ENCODE assay signal across 9 cellular contexts in genomic region chrX:23756165-23756564, GRCh38. TPM values are rescaled to one million over a fixed set of nuclear protein-coding genes. Genes with fewer than 3 reads are reported as not detected.
DNase-seq lines count a peak whose midpoint lies in the region; ATAC-seq, FAIRE-seq and TF ChIP-seq lines count a peak whose summit lies in the region.
"Had no signal": no experiment of that assay in that cellular context is flagged by ENCODE, and none has a peak within 500 bp of the region (broad histone marks: within the 10 kb centered on the region; RNA-seq: fewer than 3 reads in every experiment).

No MANE protein-coding gene starts in this region.

- H3K36me3 Mint-ChIP-seq in Caco-2 (ENCODE audit: insufficient read depth, unreplicated experiment): no peaks in the 10 kb centered on the region
- H3K36me3 Mint-ChIP-seq: activated naive CD8-positive, alpha-beta T cell had no signal

- H3K9me1 ChIP-seq in keratinocyte (ENCODE audit: control insufficient read depth, extremely low read depth, insufficient read depth, low read length): no peaks in the 10 kb centered on the region

- no peak overlapping the region for H2AFZ ChIP-seq in Karpas-422 (ENCODE audit: low read length)
- no peak overlapping the region for H2AFZ ChIP-seq in keratinocyte (ENCODE audit: control insufficient read depth, low read length)

- FAIRE-seq in keratinocyte (lab: Jason Lieb, UNC): peak; percentile 51

- H3K9me2 ChIP-seq in Karpas-422 (replicated peaks; ENCODE audit: insufficient read depth, low read length): no peaks in the 10 kb centered on the region

- H3K27ac ChIP-seq in Karpas-422 (ENCODE audit: low read length) (no peak overlapping the region), adrenal gland (no peak overlapping the region), keratinocyte (ENCODE audit: control insufficient read depth, insufficient read depth, low read length) (no peak overlapping the region)

- H3K4me3 Mint-ChIP-seq in Caco-2 (ENCODE audit: unreplicated experiment): no peak overlapping the region
- H3K4me3 Mint-ChIP-seq: activated naive CD8-positive, alpha-beta T cell had no signal

- H3K4me3 ChIP-seq in Caco-2 (ENCODE audit: low read depth, low read length): no peak overlapping the region
- no peak overlapping the region for H3K4me3 ChIP-seq in Karpas-422 (ENCODE audit: low read length)
- H3K4me3 ChIP-seq in adrenal gland: no peak overlapping the region
- no peak overlapping the region for H3K4me3 ChIP-seq in keratinocyte (ENCODE audit: control insufficient read depth in 2 of 3, extremely low read depth in 1 of 3, insufficient read depth in 2 of 3, low read depth in 1 of 3, low read length in 3 of 3)

- intact Hi-C loops in Caco-2 (cut with micrococcal nuclease; ENCODE audit: unreplicated experiment): no loop called here
- intact Hi-C loops in adrenal gland (cut with DNase I): no loop called here

- BruUV-seq in Caco-2 (replicated peaks; lab: Mats Ljungman, UMichigan): no TSS peak

- H3K4me1 Mint-ChIP-seq in Caco-2 (ENCODE audit: low read depth, unreplicated experiment): no peaks in the 10 kb centered on the region

- H3K9me3 ChIP-seq in Caco-2 (no peaks in the 10 kb centered on the region), Karpas-422 (ENCODE audit: low read length) (no peaks in the 10 kb centered on the region), adrenal gland (replicated peaks in 1 of 3) (no peaks in the 10 kb centered on the region), keratinocyte (ENCODE audit: control insufficient read depth, low read depth, low read length) (no peaks in the 10 kb centered on the region)

- H3K27ac Mint-ChIP-seq in Caco-2 (ENCODE audit: unreplicated experiment): no peak overlapping the region
- H3K27ac Mint-ChIP-seq: activated naive CD8-positive, alpha-beta T cell had no signal

- peak; percentile 52 for ATAC-seq in GM19455 (IDR thresholded peaks at IDR 0.05; ENCODE audit: unreplicated experiment)
- ATAC-seq in GM19328 (IDR thresholded peaks at IDR 0.05; ENCODE audit: unreplicated experiment): no peak

- WGBS in adrenal gland, 4 donors: 1 to 5% (median 3%) methylated on average over 4 of the region's 4 CpGs

- H4K20me1 ChIP-seq in Karpas-422 (ENCODE audit: insufficient read depth, low read depth, low read length) (no peaks in the 10 kb centered on the region), keratinocyte (ENCODE audit: control insufficient read depth, extremely low read depth, insufficient read depth, low read length) (no peaks in the 10 kb centered on the region)

- peak; percentile 36 to 37 for TF ChIP-seq CTCF in Caco-2 (IDR thresholded peaks at IDR 0.05; ENCODE audit: insufficient read depth in 1 of 2, low read depth in 1 of 2, low read length in 1 of 2, severe bottlenecking in 1 of 2, unreplicated experiment in 1 of 2)
- TF ChIP-seq CTCF in adrenal gland (IDR thresholded peaks at IDR 0.05): peak; percentile 51 to 63 (median 55)
- peak; percentile 49 to 65 (median 62) for TF ChIP-seq CTCF in keratinocyte (optimal IDR thresholded peaks at IDR 0.05 in 1 of 3, IDR thresholded peaks at IDR 0.05 in 1 of 3, conservative IDR thresholded peaks at IDR 0.05 in 1 of 3; ENCODE audit: extremely low read depth in 1 of 3, insufficient read depth in 2 of 3, low read length in 3 of 3)

- DNase-seq in Caco-2: peak; percentile 58 to 63
- DNase-seq in Karpas-422: peak; percentile 91
- DNase-seq in T follicular helper cell (ENCODE audit: low read depth): peak; percentile 43
- DNase-seq in adrenal gland: peak; percentile 51 to 79 (median 61)
- DNase-seq in keratinocyte (ENCODE audit: low read depth, low spot score): no peak
- DNase-seq in stimulated activated CD4-positive, alpha-beta T cell treated with anti-CD3 and anti-CD28 coated beads, Interleukin-4, amount 100 ng/mL, for 48 hours (ENCODE audit: low read depth in 2 of 2): peak; percentile 28 to 48

- H3K9ac ChIP-seq in Karpas-422 (ENCODE audit: low read length) (no peak overlapping the region), keratinocyte (ENCODE audit: control insufficient read depth, extremely low read depth, insufficient read depth, low read length) (no peak overlapping the region)

- no peak overlapping the region for H3K4me2 ChIP-seq in Karpas-422 (ENCODE audit: low read depth, low read length, poor library complexity, severe bottlenecking)
- H3K4me2 ChIP-seq in keratinocyte (ENCODE audit: control insufficient read depth, extremely low read depth, insufficient read depth, low read depth, low read length): no peak overlapping the region

- dilution Hi-C loops in keratinocyte (cut with MboI; ENCODE audit: extremely low pct_ligation_motif_present, low sequenced_read_pairs): no loop called here

- H3K27me3 Mint-ChIP-seq in Caco-2 (ENCODE audit: insufficient read depth, unreplicated experiment): no peaks in the 10 kb centered on the region
- H3K27me3 Mint-ChIP-seq: activated naive CD8-positive, alpha-beta T cell had no signal

- H3K79me2 ChIP-seq in Karpas-422 (ENCODE audit: low read length) (no peaks in the 10 kb centered on the region), keratinocyte (ENCODE audit: control insufficient read depth, insufficient read depth, low read length) (no peaks in the 10 kb centered on the region)

- TF ChIP-seq POLR2A in adrenal gland (IDR thresholded peaks at IDR 0.05): no peak

- CTCF ChIA-PET in Caco-2 (lab: Charles Lee): interaction anchor here (1.1 kb wide), 1 partner anchor 146 kb away, joined by 4 read pairs; no protein-coding TSS in a partner anchor

- H3K36me3 ChIP-seq in Caco-2 (ENCODE audit: control insufficient read depth, insufficient read depth, low read length) (no peaks in the 10 kb centered on the region), Karpas-422 (ENCODE audit: insufficient read depth, low read length) (peaks cover 3% of the 10 kb centered on the region; the same call in 1 of the 2 replicates), adrenal gland (replicated peaks in 1 of 2) (no peaks in the 10 kb centered on the region), keratinocyte (ENCODE audit: control insufficient read depth in 2 of 2, extremely low read depth in 1 of 2, insufficient read depth in 2 of 2, low read length in 2 of 2) (no peaks in the 10 kb centered on the region)

- POLR2A ChIA-PET in Caco-2 (lab: Charles Lee): interaction anchor here (0.6 kb wide), 1 partner anchor 10 kb away, joined by 3 read pairs; no protein-coding TSS in a partner anchor

- H3K27me3 ChIP-seq in Caco-2 (replicated peaks; ENCODE audit: control insufficient read depth, insufficient read depth, low read length) (no peaks in the 10 kb centered on the region), Karpas-422 (ENCODE audit: low read length) (no peaks in the 10 kb centered on the region), adrenal gland (no peaks in the 10 kb centered on the region), keratinocyte (ENCODE audit: control insufficient read depth, extremely low read depth, insufficient read depth, low read length) (no peaks in the 10 kb centered on the region)

- H3K4me1 ChIP-seq in Caco-2 (no peaks in the 10 kb centered on the region), Karpas-422 (ENCODE audit: low read length) (peaks cover 7% of the 10 kb centered on the region; the same call in 1 of the 2 replicates), adrenal gland (replicated peaks in 1 of 2) (no peaks in the 10 kb centered on the region), keratinocyte (ENCODE audit: control insufficient read depth, extremely low read depth, insufficient read depth, low read length) (no peaks in the 10 kb centered on the region)

- no peaks in the 10 kb centered on the region for H3K9me3 Mint-ChIP-seq in Caco-2 (ENCODE audit: unreplicated experiment)

RNA-seq across cellular contexts. Expression of gene ACOT9, which starts 13.1 kb away (rescaled TPM):
- 35.1 and 40.9 TPM in 2 replicates for total RNA-seq in Caco-2 (2022)
- total RNA-seq in Karpas-422 (2014; rRNA removed; shearing (Covaris generic); ENCODE audit: low replicate concordance): 24.6 and 27.8 TPM in 2 replicates
- total RNA-seq in adrenal gland: 10 to 100 TPM; 18.4 to 40.7 (median 35.9) TPM
- 10 to 100 TPM; 37.2 to 58.3 (median 56.8) TPM for polyA plus RNA-seq in adrenal gland
- polyA plus RNA-seq in keratinocyte: 62.4 to 91.9 TPM (median 79.8 TPM) in 3 replicates
- 28.6 TPM for polyA plus RNA-seq in keratinocyte (2011; ENCODE audit: low read depth)
- 41.7 and 84.0 TPM in 2 replicates for polyA plus RNA-seq in keratinocyte (2011; cell fraction: cytosol; rRNA removed)
- polyA plus RNA-seq in keratinocyte (2011; cell fraction: nucleus; rRNA removed): 132 and 150 TPM in 2 replicates
- polyA plus RNA-seq in keratinocyte (2012; ENCODE audit: low replicate concordance): 49.6 and 74.1 TPM in 2 replicates
- 13.9 to 72.1 TPM (median 32.7 TPM) in 3 replicates for polyA minus RNA-seq in keratinocyte
- 40.5 TPM for polyA minus RNA-seq in keratinocyte (2011; cell fraction: cytosol; rRNA and poly(A)+ RNA removed)
- 32.8 and 45.5 TPM in 2 replicates for polyA minus RNA-seq in keratinocyte (2011; cell fraction: nucleus; rRNA and poly(A)+ RNA removed)

RNA-seq across cellular contexts. Expression of gene SAT1, which starts 26.8 kb away (rescaled TPM):
- total RNA-seq in Caco-2 (2022) (151 and 155 TPM in 2 replicates), adrenal gland (100 to 1,000 TPM; 238 to 905 (median 378) TPM)
- total RNA-seq in Karpas-422 (2014; rRNA removed; shearing (Covaris generic); ENCODE audit: low replicate concordance): 230 and 256 TPM in 2 replicates
- polyA plus RNA-seq in adrenal gland (100 to 1,000 TPM; 358 to 811 (median 522) TPM), keratinocyte (904 to 1,607 TPM (median 1,595 TPM) in 3 replicates)
- 2,170 TPM for polyA plus RNA-seq in keratinocyte (2011; ENCODE audit: low read depth)
- 1,402 and 1,666 TPM in 2 replicates for polyA plus RNA-seq in keratinocyte (2011; cell fraction: cytosol; rRNA removed)
- polyA plus RNA-seq in keratinocyte (2011; cell fraction: nucleus; rRNA removed): 3,131 and 4,257 TPM in 2 replicates
- polyA plus RNA-seq in keratinocyte (2012; ENCODE audit: low replicate concordance): 647 and 2,511 TPM in 2 replicates
- polyA minus RNA-seq in keratinocyte: 82.8 to 414 TPM (median 366 TPM) in 3 replicates
- polyA minus RNA-seq in keratinocyte (2011; cell fraction: cytosol; rRNA and poly(A)+ RNA removed): 352 TPM
- 313 and 542 TPM in 2 replicates for polyA minus RNA-seq in keratinocyte (2011; cell fraction: nucleus; rRNA and poly(A)+ RNA removed)
